Comparison of ENCODE assay signal across 20 cellular contexts in genomic region chr2:1079873-1080799, GRCh38.
DNase-seq lines count a peak whose midpoint lies in the region; ATAC-seq, FAIRE-seq and TF ChIP-seq lines count a peak whose summit lies in the region.
"Had no signal": no experiment of that assay in that cellular context is flagged by ENCODE, and none has a peak within 500 bp of the region (broad histone marks: within the 10 kb centered on the region; RNA-seq: fewer than 3 reads in every experiment).

No MANE protein-coding gene starts in this region.

- H3F3A ChIP-seq in GM23338 (replicated peaks; ENCODE audit: low read depth): no peaks in the 10 kb centered on the region

- H2AFZ ChIP-seq in GM23338 (no peak overlapping the region), K562 (ENCODE audit: low read depth, low read length) (no peak overlapping the region), neuronal stem cell (ENCODE audit: low read length) (no peak overlapping the region)

- H3K14ac ChIP-seq in neuronal stem cell (ENCODE audit: low read length): peak overlapping the region; percentile 14

- H3K4me1 ChIP-seq in A549 (no peaks in the 10 kb centered on the region), GM23338 (ENCODE audit: insufficient read depth) (no peaks in the 10 kb centered on the region), K562 (replicated peaks in 1 of 2; ENCODE audit: control insufficient read depth in 2 of 2, insufficient read depth in 2 of 2, low read length in 2 of 2) (no peaks in the 10 kb centered on the region), neuronal stem cell (ENCODE audit: control insufficient read depth in 2 of 2, insufficient read depth in 1 of 2, low read depth in 1 of 2, low read length in 2 of 2) (peaks cover 0 to 13% of the 10 kb centered on the region in 2 donors)
- H3K4me1 ChIP-seq: BE2C had no signal

- H3K9me2 ChIP-seq in GM23338 (ENCODE audit: insufficient read depth): no peaks in the 10 kb centered on the region

- POLR2A ChIA-PET in A549 (lab: Yijun Ruan, JAX): no interaction called here
- POLR2A ChIA-PET in K562 (lab: Yijun Ruan, JAX): no interaction called here

- TF ChIP-seq RAD21 in A549 (conservative IDR thresholded peaks at IDR 0.05 in 1 of 2, IDR thresholded peaks at IDR 0.05 in 1 of 2): no peak
- no peak for TF ChIP-seq RAD21 in K562 (CRISPR knock-in tag; conservative IDR thresholded peaks at IDR 0.05 in 1 of 2, IDR thresholded peaks at IDR 0.05 in 1 of 2)

- no peak overlapping the region for H2BK12ac ChIP-seq in neuronal stem cell (ENCODE audit: low read length)

- H3K9me1 ChIP-seq in K562 (ENCODE audit: control insufficient read depth, insufficient read depth, low read length): peaks cover 4% of the 10 kb centered on the region

- H3K9ac ChIP-seq in K562 (ENCODE audit: insufficient read depth in 1 of 2, low read depth in 2 of 2, low read length in 2 of 2) (no peak overlapping the region), neuronal stem cell (ENCODE audit: low read depth, low read length, poor library complexity) (no peak overlapping the region)

- no peak overlapping the region for H3K4ac ChIP-seq in neuronal stem cell (ENCODE audit: low read length)

- H3K79me1 ChIP-seq in neuronal stem cell (ENCODE audit: low read depth, low read length): no peaks in the 10 kb centered on the region

- no peak overlapping the region for H3K4me2 ChIP-seq in A549
- no peak overlapping the region for H3K4me2 ChIP-seq in GM23338
- no peak overlapping the region for H3K4me2 ChIP-seq in K562 (ENCODE audit: insufficient read depth, low read length)
- H3K4me2 ChIP-seq in neuronal stem cell (ENCODE audit: insufficient read depth, low read length, poor library complexity, severe bottlenecking): no peak overlapping the region

- H3K36me3 ChIP-seq in GM23338 (ENCODE audit: insufficient read depth) (no peaks in the 10 kb centered on the region; the same call in 1 of the 2 replicates), K562 (ENCODE audit: control insufficient read depth, insufficient read depth, low read length) (no peaks in the 10 kb centered on the region), neuronal stem cell (replicated peaks in 1 of 2; ENCODE audit: control insufficient read depth in 2 of 2, insufficient read depth in 2 of 2, low read length in 2 of 2) (no peaks in the 10 kb centered on the region)
- H3K36me3 ChIP-seq: BE2C, HAP-1 had no signal

- TF ChIP-seq EP300 in A549 (IDR thresholded peaks at IDR 0.05): no peak
- no peak for TF ChIP-seq EP300 in K562 (IDR thresholded peaks at IDR 0.05; ENCODE audit: low read length)

- no peak overlapping the region for H3K18ac ChIP-seq in neuronal stem cell (ENCODE audit: low read length)

- no peak overlapping the region for H4K8ac ChIP-seq in neuronal stem cell (ENCODE audit: low read depth, low read length)

- H2BK15ac ChIP-seq in neuronal stem cell (ENCODE audit: low read length): no peak overlapping the region

- in situ Hi-C loops in K562 (cut with MboI): no loop called here

- ATAC-seq in A549 (no peak), GM23338 (peak; percentile 18; the same call in 1 of the 3 replicates), K562 (no peak)

- peaks cover 12% of the 10 kb centered on the region for H3K27me3 Mint-ChIP-seq in GM23338 (ENCODE audit: insufficient read depth, low read depth, poor library complexity)

- no peak for DNase-seq in A549 (ENCODE audit: low read depth in 1 of 2, low spot score in 1 of 2)
- no peak for DNase-seq in GM23338 (ENCODE audit: low spot score)
- DNase-seq in K562 (ENCODE audit: extremely low read depth in 1 of 4, low spot score in 3 of 4): no peak
- DNase-seq in neuronal stem cell (ENCODE audit: low spot score): no peak
- no peak for DNase-seq in retina
- DNase-seq in GM20000 (ENCODE audit: low spot score): no peak
- DNase-seq in Kasumi-1 (lab: John Stamatoyannopoulos, UW): no peak
- DNase-seq: BE2C; CD4-positive, alpha-beta memory T cell; COR-L47; DMS153; DND-41; GDM1; HFFc6; KBM-7 had no signal

- intact Hi-C loops in K562 (cut with micrococcal nuclease): no loop called here

- H3K4me3 ChIP-seq in A549 (no peak overlapping the region), GM23338 (no peak overlapping the region), K562 (no peak overlapping the region), neuronal stem cell (ENCODE audit: low read length in 2 of 2) (no peak overlapping the region)
- H3K4me3 ChIP-seq: HAP-1 had no signal

- no peak overlapping the region for H3K23ac ChIP-seq in neuronal stem cell (ENCODE audit: low read depth, low read length, poor library complexity)

- no peak overlapping the region for H3K27ac ChIP-seq in A549
- H3K27ac ChIP-seq in GM23338 (ENCODE audit: low read depth): no peak overlapping the region
- no peak overlapping the region for H3K27ac ChIP-seq in K562 (ENCODE audit: extremely low read depth, low read depth, low read length)
- H3K27ac ChIP-seq in neuronal stem cell (replicated peaks; ENCODE audit: low read length): no peak overlapping the region
- H3K27ac ChIP-seq: C4-2B had no signal

- BruUV-seq in K562 (replicated peaks; lab: Mats Ljungman, UMichigan): no TSS peak

- H3K4me1 Mint-ChIP-seq in GM23338: peaks cover 11% of the 10 kb centered on the region
- H3K4me1 Mint-ChIP-seq: CD4-positive, alpha-beta memory T cell had no signal

- H4K20me1 ChIP-seq in GM23338 (replicated peaks; ENCODE audit: insufficient read depth): peaks cover 56% of the 10 kb centered on the region
- H4K20me1 ChIP-seq in K562 (replicated peaks; ENCODE audit: control insufficient read depth, insufficient read depth, low read length): no peaks in the 10 kb centered on the region

- TF ChIP-seq POLR2A in A549 (IDR thresholded peaks at IDR 0.05; ENCODE audit: low read length): no peak
- no peak for TF ChIP-seq POLR2A in K562 (conservative IDR thresholded peaks at IDR 0.05)

- H2AK5ac ChIP-seq in neuronal stem cell (ENCODE audit: low read depth, low read length): no peak overlapping the region

- H3K27ac Mint-ChIP-seq in GM23338: no peak overlapping the region
- H3K27ac Mint-ChIP-seq: CD4-positive, alpha-beta memory T cell; HFFc6 had no signal

- 29% methylated on average over 15 of the region's 15 CpGs for WGBS in A549 (ENCODE audit: missing lambda C conversion rate)
- 1% methylated on average over 14 of the region's 15 CpGs for WGBS in K562 (ENCODE audit: insufficient coverage, low coverage, missing lambda C conversion rate)
- WGBS in neuronal stem cell (ENCODE audit: extremely low coverage in 2 of 2, insufficient read length in 2 of 2, insufficient replicate concordance in 1 of 2), 2 donors: no CpG with 5 or more reads among the region's 15 CpGs

- H3K36me3 Mint-ChIP-seq in GM23338 (ENCODE audit: low read depth): peaks cover 15% of the 10 kb centered on the region
- H3K36me3 Mint-ChIP-seq: CD4-positive, alpha-beta memory T cell had no signal

- no peak for TF ChIP-seq CTCF in A549 (IDR thresholded peaks at IDR 0.05)
- peak in 1 of 2 experiments; percentile 10; a peak in 1 of 4 replicates for TF ChIP-seq CTCF in GM23338 (conservative IDR thresholded peaks at IDR 0.05; ENCODE audit: low read depth in 2 of 2)
- TF ChIP-seq CTCF in K562 (IDR thresholded peaks at IDR 0.05 in 2 of 3, conservative IDR thresholded peaks at IDR 0.05 in 1 of 3; ENCODE audit: insufficient read depth in 2 of 3, low read depth in 1 of 3, low read length in 3 of 3): no peak
- no peak for TF ChIP-seq CTCF in GM20000 (IDR thresholded peaks at IDR 0.05; ENCODE audit: extremely low read depth, missing control alignments)

- CTCF ChIA-PET in A549 (lab: Yijun Ruan, JAX): no interaction called here
- CTCF ChIA-PET in K562 (lab: Yijun Ruan, JAX; ENCODE audit: low intra/inter-chr PET ratio): no interaction called here

- H4K91ac ChIP-seq in neuronal stem cell (ENCODE audit: low read depth, low read length, poor library complexity): no peak overlapping the region

- H3K9me3 ChIP-seq in A549 (no peaks in the 10 kb centered on the region), K562 (replicated peaks; ENCODE audit: control insufficient read depth, insufficient read depth, low read depth, low read length) (no peaks in the 10 kb centered on the region), neuronal stem cell (replicated peaks in 1 of 2; ENCODE audit: control insufficient read depth in 2 of 2, insufficient read depth in 1 of 2, low read depth in 1 of 2, low read length in 2 of 2) (no peaks in the 10 kb centered on the region)
- H3K9me3 ChIP-seq: BE2C, HAP-1 had no signal

- peaks cover 10% of the 10 kb centered on the region; the same call in 1 of the 2 replicates for H3K79me2 ChIP-seq in GM23338 (replicated peaks; ENCODE audit: insufficient read depth)
- no peaks in the 10 kb centered on the region for H3K79me2 ChIP-seq in K562 (ENCODE audit: control insufficient read depth, insufficient read depth, low read length)

- no peak overlapping the region for H3K4me3 Mint-ChIP-seq in GM23338
- H3K4me3 Mint-ChIP-seq: CD4-positive, alpha-beta memory T cell; HFFc6 had no signal

- FAIRE-seq in A549 (lab: Jason Lieb, UNC) (peak; percentile 84), K562 (lab: Jason Lieb, UNC) (peak; percentile 46)
- FAIRE-seq: A204.1, D721Med, GM19239 had no signal

- H2BK120ac ChIP-seq in neuronal stem cell (ENCODE audit: low read depth, low read length): no peak overlapping the region

- H3K27me3 ChIP-seq in GM23338 (ENCODE audit: insufficient read depth) (no peaks in the 10 kb centered on the region), K562 (ENCODE audit: control insufficient read depth in 2 of 2, insufficient read depth in 2 of 2, low read length in 2 of 2) (peaks cover 0 to 59% of the 10 kb centered on the region in 2 experiments; a peak in 3 of 5 replicates), neuronal stem cell (ENCODE audit: control insufficient read depth in 3 of 3, insufficient read depth in 3 of 3, low read depth in 1 of 3, low read length in 3 of 3) (no peaks in the 10 kb centered on the region)
- H3K27me3 ChIP-seq: BE2C had no signal

- no peaks in the 10 kb centered on the region for H3K9me3 Mint-ChIP-seq in GM23338
- H3K9me3 Mint-ChIP-seq: CD4-positive, alpha-beta memory T cell; HFFc6 had no signal

- H2BK5ac ChIP-seq in neuronal stem cell (ENCODE audit: low read length): no peak overlapping the region

TF ChIP-seq in A549, 52 proteins besides CTCF, POLR2A, EP300 and RAD21 (continues in another document):
- no peak for TF ChIP-seq TP53 (CRISPR knock-in tag; IDR thresholded peaks at IDR 0.05)
- no peak for TF ChIP-seq MAX (IDR thresholded peaks at IDR 0.05)

TF ChIP-seq in GM23338, 12 proteins besides CTCF, POLR2A, EP300 and RAD21:
- TF ChIP-seq ZNF331 (CRISPR knock-in tag; IDR thresholded peaks at IDR 0.05; ENCODE audit: low read depth): no peak
- TF ChIP-seq EZH2phosphoT487 (IDR thresholded peaks at IDR 0.05; ENCODE audit: unreplicated experiment): no peak
- no peak for TF ChIP-seq POLR2AphosphoS5 (IDR thresholded peaks at IDR 0.05; ENCODE audit: low read depth)
- no peak for TF ChIP-seq STAT1 (IDR thresholded peaks at IDR 0.05; ENCODE audit: unreplicated experiment)
- TF ChIP-seq JUNB (IDR thresholded peaks at IDR 0.05; ENCODE audit: unreplicated experiment): no peak

TF ChIP-seq in K562, 482 proteins besides CTCF, POLR2A, EP300 and RAD21 (continues in another document):
- TF ChIP-seq C11orf30 (IDR thresholded peaks at IDR 0.05; ENCODE audit: low read depth) (peak; percentile 28; the same call in 1 of the 2 replicates), MAFK (IDR thresholded peaks at IDR 0.05; ENCODE audit: low read length) (peak; percentile 14; the same call in 1 of the 2 replicates), HMG20A (CRISPR knock-in tag; conservative IDR thresholded peaks at IDR 0.05) (no peak), ZNF316 (IDR thresholded peaks at IDR 0.05) (peak; percentile 51), GABPA (tag; conservative IDR thresholded peaks at IDR 0.05; ENCODE audit: low read depth) (no peak)

Comparison
In these comparisons a context has a peak if more than half of its experiments do, and no peak if none do; other contexts are left out.
1. Of the 35 proteins assayed by ChIP-seq in both K562 and A549: peak only in K562: none; only in A549: none; in both: MAFK; in neither: 34.